Comparison of ENCODE assay signal across 24 cellular contexts in genomic region chr11:69355959-69356702, GRCh38.
"Had no signal": no experiment of that assay in that cellular context is flagged by ENCODE, and none has a peak within 500 bp of the region (broad histone marks: within the 10 kb centered on the region; RNA-seq: fewer than 3 reads in every experiment).

No MANE protein-coding gene starts in this region.

- H3K4me3 ChIP-seq: hepatocyte, pancreas, psoas muscle, right atrium auricular region, tibial artery had no signal

- H3K27me3 Mint-ChIP-seq: activated CD8-positive, alpha-beta T cell treated with anti-CD3 and anti-CD28 coated beads for 36 hours had no signal

- H3K79me2 ChIP-seq: hepatocyte had no signal

- H3K27ac ChIP-seq: hepatocyte, neutrophil, pancreas, psoas muscle, right atrium auricular region, tibial artery had no signal

- H3K9me3 ChIP-seq: neutrophil, pancreas had no signal

- H3K9me3 Mint-ChIP-seq: natural killer cell; stimulated activated effector memory CD8-positive, alpha-beta T cell treated with anti-CD3 and anti-CD28 coated beads, Interleukin-12 subunit alpha, Interleukin-12 subunit beta, amount 100 ng/mL, for 72 hours; stimulated activated naive CD8-positive, alpha-beta T cell treated with anti-CD3 and anti-CD28 coated beads, Interleukin-15, amount 100 ng/mL, for 72 hours had no signal

- ATAC-seq: activated CD4-positive, CD25-positive, alpha-beta regulatory T cell treated with anti-CD3 and anti-CD28 coated beads, Interleukin-2, amount 50 U/mL, for 24 hours; activated CD8-positive, alpha-beta memory T cell treated with anti-CD3 and anti-CD28 coated beads, Interleukin-2, amount 10 ng/mL, durations not matched to agents 7 days and 5 days; activated CD8-positive, alpha-beta T cell treated with anti-CD3 and anti-CD28 coated beads for 36 hours; natural killer cell; pancreas; psoas muscle; stimulated activated effector memory CD8-positive, alpha-beta T cell treated with anti-CD3 and anti-CD28 coated beads, Interleukin-12 subunit alpha, Interleukin-12 subunit beta, amount 100 ng/mL, for 72 hours; stimulated activated naive CD8-positive, alpha-beta T cell treated with anti-CD3 and anti-CD28 coated beads, Interleukin-15, amount 100 ng/mL, for 72 hours had no signal

- H3K4me2 ChIP-seq: hepatocyte had no signal

- H2AFZ ChIP-seq: hepatocyte had no signal

- H3K4me1 Mint-ChIP-seq: immature natural killer cell; mesothelial cell of epicardium; natural killer cell; stimulated activated effector memory CD8-positive, alpha-beta T cell treated with anti-CD3 and anti-CD28 coated beads, Interleukin-12 subunit alpha, Interleukin-12 subunit beta, amount 100 ng/mL, for 72 hours had no signal

- DNase-seq: activated CD8-positive, alpha-beta T cell treated with anti-CD3 and anti-CD28 coated beads for 36 hours; activated naive CD8-positive, alpha-beta T cell treated with anti-CD3 and anti-CD28 coated beads for 36 hours; activated T-cell treated with anti-CD3 and anti-CD28 coated beads for 4 hours; amniotic stem cell; cerebellar nuclear complex; cortex of kidney; effector CD4-positive, alpha-beta T cell; foreskin fibroblast; glutamatergic neuron; immature natural killer cell; psoas muscle; stimulated activated CD4-positive, alpha-beta T cell treated with anti-CD3 and anti-CD28 coated beads, Interleukin-12 subunit alpha, Interleukin-12 subunit beta, amount 100 ng/mL, for 4 hours; stimulated activated naive CD8-positive, alpha-beta T cell treated with anti-CD3 and anti-CD28 coated beads, Interleukin-15, amount 100 ng/mL, for 72 hours had no signal

- H3K27me3 ChIP-seq: hepatocyte, neutrophil, pancreas, right atrium auricular region had no signal

- H3K4me3 Mint-ChIP-seq: activated CD4-positive, alpha-beta T cell treated with anti-CD3 and anti-CD28 coated beads, Interleukin-2, amount 10 ng/mL, durations not matched to agents 24 days and 14 days; activated CD8-positive, alpha-beta memory T cell treated with anti-CD3 and anti-CD28 coated beads, Interleukin-2, amount 10 ng/mL, durations not matched to agents 7 days and 5 days; activated CD8-positive, alpha-beta T cell treated with anti-CD3 and anti-CD28 coated beads for 36 hours; activated naive CD8-positive, alpha-beta T cell treated with anti-CD3 and anti-CD28 coated beads for 36 hours; immature natural killer cell; mesothelial cell of epicardium; natural killer cell; stimulated activated effector memory CD8-positive, alpha-beta T cell treated with anti-CD3 and anti-CD28 coated beads, Interleukin-12 subunit alpha, Interleukin-12 subunit beta, amount 100 ng/mL, for 72 hours; stimulated activated naive CD8-positive, alpha-beta T cell treated with anti-CD3 and anti-CD28 coated beads, Interleukin-15, amount 100 ng/mL, for 72 hours had no signal

- H3K36me3 ChIP-seq: neutrophil, pancreas, right atrium auricular region, tibial artery had no signal

- H3K27ac Mint-ChIP-seq: activated CD4-positive, alpha-beta T cell treated with anti-CD3 and anti-CD28 coated beads, Interleukin-2, amount 10 ng/mL, durations not matched to agents 24 days and 14 days; activated CD8-positive, alpha-beta memory T cell treated with anti-CD3 and anti-CD28 coated beads, Interleukin-2, amount 10 ng/mL, durations not matched to agents 7 days and 5 days; activated CD8-positive, alpha-beta T cell treated with anti-CD3 and anti-CD28 coated beads for 36 hours; activated naive CD8-positive, alpha-beta T cell treated with anti-CD3 and anti-CD28 coated beads for 36 hours; immature natural killer cell; mesothelial cell of epicardium; natural killer cell; stimulated activated effector memory CD8-positive, alpha-beta T cell treated with anti-CD3 and anti-CD28 coated beads, Interleukin-12 subunit alpha, Interleukin-12 subunit beta, amount 100 ng/mL, for 72 hours had no signal

- H3K36me3 Mint-ChIP-seq: activated CD8-positive, alpha-beta memory T cell treated with anti-CD3 and anti-CD28 coated beads, Interleukin-2, amount 10 ng/mL, durations not matched to agents 7 days and 5 days; activated naive CD8-positive, alpha-beta T cell treated with anti-CD3 and anti-CD28 coated beads for 36 hours; immature natural killer cell; mesothelial cell of epicardium; natural killer cell; stimulated activated effector memory CD8-positive, alpha-beta T cell treated with anti-CD3 and anti-CD28 coated beads, Interleukin-12 subunit alpha, Interleukin-12 subunit beta, amount 100 ng/mL, for 72 hours had no signal

- H3K4me1 ChIP-seq: psoas muscle, right atrium auricular region, tibial artery had no signal
